Comparison of ENCODE assay signal across 20 cellular contexts in genomic region chr5:116507051-116507537, GRCh38.
DNase-seq lines count a peak whose midpoint lies in the region; ATAC-seq and TF ChIP-seq lines count a peak whose summit lies in the region.
"Had no signal": no experiment of that assay in that cellular context is flagged by ENCODE, and none has a peak within 500 bp of the region (broad histone marks: within the 10 kb centered on the region; RNA-seq: fewer than 3 reads in every experiment).

No MANE protein-coding gene starts in this region.

- H3K9me2 ChIP-seq in SK-N-SH, result no peaks in the 10 kb centered on the region

- H3K27ac Mint-ChIP-seq in endodermal cell (no peak overlapping the region), mesothelial cell of epicardium (peak overlapping the region; percentile 84)
- H3K27ac Mint-ChIP-seq: activated CD8-positive, alpha-beta memory T cell treated with anti-CD3 and anti-CD28 coated beads, Interleukin-2, amount 10 ng/mL, durations not matched to agents 7 days and 5 days; T-helper 17 cell had no signal

- WGBS in SK-N-SH (ENCODE audit: low lambda C conversion rate), result 51% methylated on average over 3 of the region's 3 CpGs
- WGBS in endodermal cell (ENCODE audit: insufficient coverage in 1 of 2, insufficient read length in 1 of 2), 2 experiments, result 94% methylated on average over 3 of the region's 3 CpGs; no CpG with 5 or more reads in 1 of the 2 experiments

- DNase-seq in SK-N-SH (no peak), endodermal cell (peak; percentile 29), mesothelial cell of epicardium (ENCODE audit: low spot score in 2 of 2, unreplicated experiment in 2 of 2) (no peak), NCI-H2227 (lab: John Stamatoyannopoulos, UW; ENCODE audit: unreplicated experiment) (no peak), GM19240 (ENCODE audit: insufficient read length, low spot score) (no peak), NCI-H82 treated with DMSO at 0.1 percent for 48 hours (lab: John Stamatoyannopoulos, UW; ENCODE audit: unreplicated experiment) (no peak)
- DNase-seq: activated CD8-positive, alpha-beta memory T cell treated with anti-CD3 and anti-CD28 coated beads, Interleukin-2, amount 10 ng/mL, durations not matched to agents 7 days and 5 days; activated effector memory CD4-positive, alpha-beta T cell treated with Interleukin-2 at 50 U/mL for 16 hours; amygdala; DMS79; head of caudate nucleus; Karpas-422; NCI-H1417; small intestine; T-helper 17 cell; tibial artery had no signal

- H3K4me1 ChIP-seq in SK-N-SH (ENCODE audit: control insufficient read depth in 1 of 2, insufficient read depth in 2 of 2, low read depth in 1 of 2, low read length in 1 of 2), result peaks cover 0 to 18% of the 10 kb centered on the region in 2 experiments; a peak in 2 of 4 replicates
- H3K4me1 ChIP-seq in endodermal cell (ENCODE audit: control insufficient read depth, insufficient read depth, low read length), result peaks cover 7% of the 10 kb centered on the region

- peaks cover 62% of the 10 kb centered on the region for H3K4me1 Mint-ChIP-seq in endodermal cell
- peaks cover 96% of the 10 kb centered on the region for H3K4me1 Mint-ChIP-seq in mesothelial cell of epicardium
- H3K4me1 Mint-ChIP-seq: activated CD8-positive, alpha-beta memory T cell treated with anti-CD3 and anti-CD28 coated beads, Interleukin-2, amount 10 ng/mL, durations not matched to agents 7 days and 5 days; T-helper 17 cell had no signal

- H3K4me3 ChIP-seq in SK-N-SH (ENCODE audit: low read depth in 2 of 2, low read length in 1 of 2) (no peak overlapping the region), endodermal cell (ENCODE audit: low read length) (no peak overlapping the region)
- H3K4me3 ChIP-seq: tibial artery had no signal

- H3K9me3 Mint-ChIP-seq in endodermal cell, result no peaks in the 10 kb centered on the region
- no peaks in the 10 kb centered on the region for H3K9me3 Mint-ChIP-seq in mesothelial cell of epicardium

- H2AFZ ChIP-seq in SK-N-SH (ENCODE audit: low read depth), result no peak overlapping the region

- H3K4me3 Mint-ChIP-seq in endodermal cell, result no peak overlapping the region
- H3K4me3 Mint-ChIP-seq in mesothelial cell of epicardium, result no peak overlapping the region
- H3K4me3 Mint-ChIP-seq: activated CD8-positive, alpha-beta memory T cell treated with anti-CD3 and anti-CD28 coated beads, Interleukin-2, amount 10 ng/mL, durations not matched to agents 7 days and 5 days; T-helper 17 cell had no signal

- H3K27me3 ChIP-seq in SK-N-SH (ENCODE audit: insufficient read depth) (no peaks in the 10 kb centered on the region), endodermal cell (ENCODE audit: control insufficient read depth, insufficient read depth, low read length, poor library complexity, severe bottlenecking) (no peaks in the 10 kb centered on the region)
- H3K27me3 ChIP-seq: tibial artery had no signal

- no peak for TF ChIP-seq RAD21 in SK-N-SH (IDR thresholded peaks at IDR 0.05; ENCODE audit: low read length)

- H3K36me3 ChIP-seq in SK-N-SH (replicated peaks in 1 of 2; ENCODE audit: control insufficient read depth in 1 of 2, insufficient read depth in 2 of 2, low read length in 1 of 2) (no peaks in the 10 kb centered on the region), endodermal cell (ENCODE audit: control insufficient read depth, insufficient read depth, low read length) (peaks cover under 1% of the 10 kb centered on the region)
- H3K36me3 ChIP-seq: tibial artery had no signal

- no peak for TF ChIP-seq EP300 in SK-N-SH (IDR thresholded peaks at IDR 0.05; ENCODE audit: borderline replicate concordance in 1 of 2, low read depth in 1 of 2, low read length in 1 of 2)

- H4K20me1 ChIP-seq in SK-N-SH (ENCODE audit: insufficient read depth), result no peaks in the 10 kb centered on the region

- ATAC-seq in SK-N-SH treated with all-trans-retinoic acid at 6 μM for 48 hours (no peak), GM21367 (IDR thresholded peaks at IDR 0.05; ENCODE audit: unreplicated experiment) (no peak)
- ATAC-seq: activated CD4-positive, CD25-positive, alpha-beta regulatory T cell treated with anti-CD3 and anti-CD28 coated beads, Interleukin-2, amount 50 U/mL, for 24 hours; activated CD8-positive, alpha-beta memory T cell treated with anti-CD3 and anti-CD28 coated beads, Interleukin-2, amount 10 ng/mL, durations not matched to agents 7 days and 5 days; T-helper 17 cell had no signal

- CTCF ChIA-PET in SK-N-SH (lab: Yijun Ruan, JAX), result interaction anchor here (1.1 to 2.2 kb wide), 5 partner anchors 9 to 369 kb away, joined by 3 to 6 read pairs (median 3); no protein-coding TSS in a partner anchor

- no peak for TF ChIP-seq CTCF in SK-N-SH (IDR thresholded peaks at IDR 0.05)
- no peak for TF ChIP-seq CTCF in endodermal cell (conservative IDR thresholded peaks at IDR 0.05)
- TF ChIP-seq CTCF in mesothelial cell of epicardium (IDR thresholded peaks at IDR 0.05; ENCODE audit: unreplicated experiment), result no peak

- no peaks in the 10 kb centered on the region for H3K79me2 ChIP-seq in SK-N-SH (ENCODE audit: insufficient read depth)

- no peak overlapping the region for H3K4me2 ChIP-seq in SK-N-SH

- H3K27me3 Mint-ChIP-seq in endodermal cell (ENCODE audit: insufficient read depth) (no peaks in the 10 kb centered on the region), mesothelial cell of epicardium (ENCODE audit: low read depth) (no peaks in the 10 kb centered on the region)
- H3K27me3 Mint-ChIP-seq: activated CD8-positive, alpha-beta memory T cell treated with anti-CD3 and anti-CD28 coated beads, Interleukin-2, amount 10 ng/mL, durations not matched to agents 7 days and 5 days; T-helper 17 cell had no signal

- no peak overlapping the region for H3K27ac ChIP-seq in SK-N-SH (ENCODE audit: low read depth in 2 of 2, low read length in 1 of 2)
- H3K27ac ChIP-seq in endodermal cell (ENCODE audit: low read depth, low read length), result no peak overlapping the region
- H3K27ac ChIP-seq: HL-60, tibial artery had no signal

- H3K36me3 Mint-ChIP-seq in endodermal cell (ENCODE audit: low read depth) (peaks cover 34% of the 10 kb centered on the region), mesothelial cell of epicardium (no peaks in the 10 kb centered on the region)
- H3K36me3 Mint-ChIP-seq: activated CD8-positive, alpha-beta memory T cell treated with anti-CD3 and anti-CD28 coated beads, Interleukin-2, amount 10 ng/mL, durations not matched to agents 7 days and 5 days had no signal

- peaks cover 4% of the 10 kb centered on the region for H3F3A ChIP-seq in SK-N-SH (replicated peaks; ENCODE audit: insufficient read depth)

- H3K9me3 ChIP-seq in SK-N-SH (no peaks in the 10 kb centered on the region), endodermal cell (ENCODE audit: control insufficient read depth, low read length) (no peaks in the 10 kb centered on the region)
- H3K9me3 ChIP-seq: tibial artery had no signal

- POLR2A ChIA-PET in SK-N-SH (lab: Yijun Ruan, JAX), result no interaction called here

- H3K9ac ChIP-seq in SK-N-SH, result no peak overlapping the region
- H3K9ac ChIP-seq in endodermal cell (ENCODE audit: extremely low read depth, low read length, poor library complexity, severe bottlenecking), result no peak overlapping the region

TF ChIP-seq in SK-N-SH treated with all-trans-retinoic acid at 6 μM for 48 hours, 23 proteins besides CTCF, POLR2A, EP300 and RAD21 (continues in another document):
- TF ChIP-seq ISL1 (CRISPR knock-in tag; IDR thresholded peaks at IDR 0.05) (peak; percentile 52; the same call in 1 of the 2 replicates), RARB (CRISPR knock-in tag; IDR thresholded peaks at IDR 0.05) (no peak), ARNTL (CRISPR knock-in tag; IDR thresholded peaks at IDR 0.05; ENCODE audit: borderline replicate concordance, low read depth) (no peak), ZNF8 (CRISPR knock-in tag; IDR thresholded peaks at IDR 0.05) (no peak), POU6F1 (CRISPR knock-in tag; IDR thresholded peaks at IDR 0.05; ENCODE audit: borderline replicate concordance, low read depth) (no peak), SNAI2 (CRISPR knock-in tag; IDR thresholded peaks at IDR 0.05) (no peak), BACH2 (CRISPR knock-in tag; IDR thresholded peaks at IDR 0.05; ENCODE audit: borderline replicate concordance) (no peak)

TF ChIP-seq in SK-N-SH, 30 proteins besides CTCF, POLR2A, EP300 and RAD21 (continues in another document):
- no peak for TF ChIP-seq NRF1 (IDR thresholded peaks at IDR 0.05; ENCODE audit: low read depth, low read length)
- no peak for TF ChIP-seq PBX3 (IDR thresholded peaks at IDR 0.05)
- TF ChIP-seq MXI1 (IDR thresholded peaks at IDR 0.05; ENCODE audit: low read depth, low read length), result no peak
- no peak for TF ChIP-seq FOXM1 (IDR thresholded peaks at IDR 0.05; ENCODE audit: low read depth)
- no peak for TF ChIP-seq FOXJ3 (CRISPR knock-in tag; IDR thresholded peaks at IDR 0.05)
- no peak for TF ChIP-seq POLR2AphosphoS5 (IDR thresholded peaks at IDR 0.05; ENCODE audit: low read depth, low read length)
- no peak for TF ChIP-seq SMC3 (IDR thresholded peaks at IDR 0.05; ENCODE audit: low read depth, low read length)
- no peak for TF ChIP-seq USF1 (IDR thresholded peaks at IDR 0.05; ENCODE audit: borderline replicate concordance, low read depth)
- no peak for TF ChIP-seq ELF1 (IDR thresholded peaks at IDR 0.05)
- no peak for TF ChIP-seq YY1 (IDR thresholded peaks at IDR 0.05; ENCODE audit: low read depth)
- TF ChIP-seq JUND (IDR thresholded peaks at IDR 0.05), result no peak
- TF ChIP-seq USF2 (IDR thresholded peaks at IDR 0.05; ENCODE audit: borderline replicate concordance, low read depth, low read length), result no peak
